18 cellular contexts compared by ENCODE assay signal in genomic region chr7:100753750-100754149, GRCh38. TPM values are rescaled to one million over a fixed set of nuclear protein-coding genes. Genes with fewer than 3 reads are reported as not detected.
A peak's percentile ranks its signal among the peaks of the same experiment; 100 is the strongest.
DNase-seq lines count a peak whose midpoint lies in the region; ATAC-seq and TF ChIP-seq lines count a peak whose summit lies in the region.
"Had no signal": no experiment of that assay in that cellular context is flagged by ENCODE, and none has a peak within 500 bp of the region (broad histone marks: within the 10 kb centered on the region; RNA-seq: fewer than 3 reads in every experiment).

No MANE protein-coding gene starts in this region.

- H3K4me1 ChIP-seq in HEK293 (ENCODE audit: control insufficient read depth, insufficient read depth, low read length) = no peaks in the 10 kb centered on the region

- ATAC-seq in Right ventricle myocardium inferior = no peak

- CTCF ChIA-PET in HEK293 (lab: Yijun Ruan, JAX) = interaction anchor here (0.6 kb wide), 1 partner anchor 159 kb away, joined by 6 read pairs; no protein-coding TSS in a partner anchor

- no peaks in the 10 kb centered on the region for H3K9me3 ChIP-seq in HEK293 (ENCODE audit: control insufficient read depth, insufficient read depth, low read depth, low read length)

- H3K4me3 ChIP-seq in HEK293 (ENCODE audit: low read depth, low read length) = no peak overlapping the region
- no peak overlapping the region for H3K4me3 ChIP-seq in fibroblast of the aortic adventitia (ENCODE audit: low read depth, low read length)

- H3K36me3 ChIP-seq in HEK293 (ENCODE audit: control insufficient read depth in 2 of 2, insufficient read depth in 1 of 2, low read length in 2 of 2) = no peaks in the 10 kb centered on the region

- H3K27ac ChIP-seq in HEK293 (ENCODE audit: extremely low read depth, low read depth, low read length) = no peak overlapping the region
- H3K27ac ChIP-seq: KMS-11 had no signal

- intact Hi-C loops in Right ventricle myocardium inferior (cut with DNase I) = no loop called here

- POLR2A ChIA-PET in HEK293 (lab: Yijun Ruan, JAX) = no interaction called here

- DNase-seq in AG09319 (ENCODE audit: extremely low read depth, low read depth) = peak; percentile 52
- peak; percentile 36 for DNase-seq in amniotic epithelial cell (ENCODE audit: low read depth)
- peak; percentile 30 for DNase-seq in fibroblast of the aortic adventitia (ENCODE audit: low read depth)
- no peak for DNase-seq in Right ventricle myocardium inferior (ENCODE audit: missing footprints)
- no peak for DNase-seq in activated CD4-positive, CD25-positive, alpha-beta regulatory T cell (lab: John Stamatoyannopoulos, UW)
- DNase-seq in stimulated activated CD4-positive, alpha-beta T cell treated with anti-CD3 and anti-CD28 coated beads, Interleukin-4, amount 100 ng/mL, for 1 hour = no peak
- DNase-seq in activated naive CD4-positive, alpha-beta T cell treated with Interleukin-2 at 50 U/mL for 16 hours = no peak
- DNase-seq: NCI-H1417, NCI-H187, NCI-H446 treated with DMSO at 0.1 percent for 48 hours, NCI-H526 treated with DMSO at 0.1 percent for 48 hours, SHP77 had no signal

- TF ChIP-seq CTCF in AG09319 (IDR thresholded peaks at IDR 0.05; ENCODE audit: low read depth, low read length) (no peak), HEK293 (tag by site-specific recombination; IDR thresholded peaks at IDR 0.05) (no peak), fibroblast of the aortic adventitia (IDR thresholded peaks at IDR 0.05; ENCODE audit: insufficient read depth, low read length) (no peak)

TF ChIP-seq in HEK293, 187 proteins besides CTCF, POLR2A, EP300 and RAD21:
- TF ChIP-seq GFI1B (tag by site-specific recombination; IDR thresholded peaks at IDR 0.05) (no peak), PRDM1 (tag by site-specific recombination; IDR thresholded peaks at IDR 0.05) (peak; percentile 79), ZNF302 (tag by site-specific recombination; IDR thresholded peaks at IDR 0.05; ENCODE audit: low read depth) (no peak)

RNA-seq across cellular contexts. Expression of gene ZAN, which starts 20.4 kb away (rescaled TPM):
- total RNA-seq in fibroblast of the aortic adventitia (ENCODE audit: low replicate concordance) = not detected in 2 replicates
- total RNA-seq in Right ventricle myocardium inferior = not detected
- total RNA-seq: A172, B cell, Daoy, HT1080 had no signal

RNA-seq across cellular contexts. Expression of gene EPO, which starts 33.5 kb away (rescaled TPM):
- total RNA-seq in fibroblast of the aortic adventitia (ENCODE audit: low replicate concordance) (not detected in 2 replicates), Right ventricle myocardium inferior (not detected)
- total RNA-seq: A172, B cell, Daoy, HT1080 had no signal

RNA-seq across cellular contexts. Expression of gene POP7, which starts 47.8 kb away (rescaled TPM):
- 17.8 and 32.4 TPM in 2 replicates for total RNA-seq in fibroblast of the aortic adventitia (ENCODE audit: low replicate concordance)
- 29.2 TPM for total RNA-seq in Right ventricle myocardium inferior

RNA-seq across cellular contexts. Expression of gene GIGYF1, which starts 59.7 kb away (rescaled TPM):
- total RNA-seq in fibroblast of the aortic adventitia (ENCODE audit: low replicate concordance) (20.7 and 39.1 TPM in 2 replicates), Right ventricle myocardium inferior (25.4 TPM)

Comparison
In these comparisons a context has a peak if more than half of its experiments do, and no peak if none do; other contexts are left out.
1. DNase-seq: peak in AG09319 (single experiment), amniotic epithelial cell (single experiment) and fibroblast of the aortic adventitia (single experiment); none in Right ventricle myocardium inferior (single experiment), activated CD4-positive, CD25-positive, alpha-beta regulatory T cell (0 of 4), stimulated activated CD4-positive, alpha-beta T cell treated with anti-CD3 and anti-CD28 coated beads, Interleukin-4, amount 100 ng/mL, for 1 hour (single experiment) and activated naive CD4-positive, alpha-beta T cell treated with Interleukin-2 at 50 U/mL for 16 hours (single experiment).